Comparison of ENCODE assay signal across 12 cellular contexts in genomic region chr17:40974366-40974765, GRCh38. TPM values are rescaled to one million over a fixed set of nuclear protein-coding genes. Genes with fewer than 3 reads are reported as not detected.
"Had no signal": no experiment of that assay in that cellular context is flagged by ENCODE, and none has a peak within 500 bp of the region (broad histone marks: within the 10 kb centered on the region; RNA-seq: fewer than 3 reads in every experiment).

No MANE protein-coding gene starts in this region.

- H3K4me1 Mint-ChIP-seq: GM23338 had no signal

- H3K36me3 ChIP-seq: HAP-1 had no signal

- DNase-seq: GM23248, GOT3, H7, H9, HCEC 1CT, HFFc6 had no signal

- ATAC-seq: GM23338, HCT116 had no signal

- H3K4me3 ChIP-seq: GM23248, GM23338, HAP-1 had no signal

- H3K4me1 ChIP-seq: HAP-1 had no signal

- H3K4me2 ChIP-seq: GM23338 had no signal

- H3K9me3 Mint-ChIP-seq: HFFc6 had no signal

- H2AFZ ChIP-seq: GM23248, GM23338 had no signal

- H3K9ac ChIP-seq: GM23248 had no signal

- H3K9me3 ChIP-seq: HAP-1 had no signal

- H3K4me3 Mint-ChIP-seq: GM23338, H9, HFFc6 had no signal

- H3K27ac ChIP-seq: GM23248 had no signal

- H3K27ac Mint-ChIP-seq: GM23338, H9, HFFc6 had no signal

- FAIRE-seq: H1, H54 had no signal

RNA-seq across cellular contexts. Expression of gene KRT39, which starts 7.6 kb away (rescaled TPM):
- total RNA-seq: GM23248, GM23338, H1, H4, H7, H9, HFFc6 had no signal
- polyA plus RNA-seq: GM23248, GM23338, H1 had no signal

RNA-seq across cellular contexts. Expression of gene KRT40, which starts 9.8 kb away (rescaled TPM):
- total RNA-seq: GM23248, GM23338, H1, H4, H7, H9, HFFc6 had no signal
- polyA plus RNA-seq: GM23248, GM23338, H1 had no signal

RNA-seq across cellular contexts. Expression of gene KRTAP3-3, which starts 19.6 kb away (rescaled TPM):
- total RNA-seq: GM23248, GM23338, H1, H4, H7, H9, HFFc6 had no signal
- polyA plus RNA-seq: GM23248, GM23338, H1 had no signal

RNA-seq across cellular contexts. Expression of gene KRTAP3-2, which starts 25.3 kb away (rescaled TPM):
- total RNA-seq: GM23248, GM23338, H1, H4, H7, H9, HFFc6 had no signal
- polyA plus RNA-seq: GM23248, GM23338, H1 had no signal

RNA-seq across cellular contexts. Expression of gene KRTAP3-1, which starts 34.6 kb away (rescaled TPM):
- total RNA-seq: GM23248, GM23338, H1, H4, H7, H9 had no signal
- polyA plus RNA-seq: GM23248, GM23338, H1 had no signal
